ENCODE assay signal across 25 cellular contexts in the genomic region with DNA sequence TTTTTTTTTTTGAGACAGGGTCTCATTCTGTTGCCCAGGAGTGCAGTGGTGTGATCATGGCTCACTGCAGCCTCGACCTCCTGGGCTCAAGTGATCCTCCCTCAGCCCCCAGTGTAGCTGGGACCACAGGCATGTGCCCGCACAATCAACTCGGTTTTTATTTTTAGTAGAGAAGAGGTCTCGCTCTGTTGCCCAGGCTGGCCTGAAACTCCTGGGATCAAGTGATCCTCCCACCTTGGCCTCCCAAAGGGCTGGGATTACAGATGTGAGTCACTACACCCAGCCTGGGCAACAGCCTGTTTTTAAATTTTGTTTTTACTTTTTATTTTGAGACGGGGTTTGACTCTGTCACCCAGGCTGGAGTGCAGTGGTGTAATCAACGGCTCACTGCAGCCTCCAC. TPM values are rescaled to one million over a fixed set of nuclear protein-coding genes. Genes with fewer than 3 reads are reported as not detected.
A peak's percentile ranks its signal among the peaks of the same experiment; 100 is the strongest.
DNase-seq lines count a peak whose midpoint lies in the region; ATAC-seq and TF ChIP-seq lines count a peak whose summit lies in the region.
"Had no signal": no experiment of that assay in that cellular context is flagged by ENCODE, and none has a peak within 500 bp of the region (broad histone marks: within the 10 kb centered on the region; RNA-seq: fewer than 3 reads in every experiment).

No MANE protein-coding gene starts in this region.

- no peak overlapping the region for H3K9ac ChIP-seq in SK-N-SH

- H3K4me1 ChIP-seq in SK-N-SH (ENCODE audit: control insufficient read depth in 1 of 2, insufficient read depth in 2 of 2, low read depth in 1 of 2, low read length in 1 of 2), result peaks cover 6 to 23% of the 10 kb centered on the region in 2 experiments; a peak in 1 of 4 replicates

- no TSS peak for BruUV-seq in Calu3 (replicated peaks; lab: Mats Ljungman, UMichigan)

- TF ChIP-seq CTCF in SK-N-SH (IDR thresholded peaks at IDR 0.05), result no peak
- TF ChIP-seq CTCF in Calu3 (IDR thresholded peaks at IDR 0.05; ENCODE audit: unreplicated experiment), result no peak

- peaks cover 5 to 10% of the 10 kb centered on the region in 2 experiments for H3K36me3 ChIP-seq in SK-N-SH (replicated peaks in 1 of 2; ENCODE audit: control insufficient read depth in 1 of 2, insufficient read depth in 2 of 2, low read length in 1 of 2)
- H3K36me3 ChIP-seq: gastroesophageal sphincter, neutrophil had no signal

- H3K9me3 ChIP-seq in SK-N-SH, result no peaks in the 10 kb centered on the region
- H3K9me3 ChIP-seq: gastroesophageal sphincter, neutrophil had no signal

- H3K9me2 ChIP-seq in SK-N-SH, result no peaks in the 10 kb centered on the region

- H3K27me3 Mint-ChIP-seq in activated naive CD4-positive, alpha-beta T cell treated with anti-CD3 and anti-CD28 coated beads for 36 hours (ENCODE audit: low read depth), result no peaks in the 10 kb centered on the region
- no peaks in the 10 kb centered on the region for H3K27me3 Mint-ChIP-seq in Calu3 (ENCODE audit: unreplicated experiment)

- H4K20me1 ChIP-seq in SK-N-SH (ENCODE audit: insufficient read depth), result peaks cover 20% of the 10 kb centered on the region

- no peak overlapping the region for H2AFZ ChIP-seq in SK-N-SH (ENCODE audit: low read depth)

- peaks cover 37% of the 10 kb centered on the region for H3F3A ChIP-seq in SK-N-SH (replicated peaks; ENCODE audit: insufficient read depth)

- ATAC-seq in activated naive CD4-positive, alpha-beta T cell treated with anti-CD3 and anti-CD28 coated beads, Interleukin-2, amount 50 U/mL, for 72 hours, result no peak
- ATAC-seq: esophagus mucosa, gastroesophageal sphincter, K562, left colon had no signal

- H3K4me2 ChIP-seq in SK-N-SH, result no peak overlapping the region

- H3K4me3 Mint-ChIP-seq in activated naive CD4-positive, alpha-beta T cell treated with anti-CD3 and anti-CD28 coated beads for 36 hours, result no peak overlapping the region
- no peak overlapping the region for H3K4me3 Mint-ChIP-seq in Calu3 (ENCODE audit: low read depth, unreplicated experiment)

- H3K4me1 Mint-ChIP-seq in activated naive CD4-positive, alpha-beta T cell treated with anti-CD3 and anti-CD28 coated beads for 36 hours (ENCODE audit: low read depth), result peaks cover 22% of the 10 kb centered on the region
- peaks cover 15% of the 10 kb centered on the region for H3K4me1 Mint-ChIP-seq in Calu3 (ENCODE audit: low read depth, unreplicated experiment)

- in situ Hi-C loops in SK-MEL-5 (cut with HindIII; ENCODE audit: low pct_unique_long_range_greater_than_20kb, low sequenced_read_pairs), result no loop called here

- H3K4me3 ChIP-seq in SK-N-SH (ENCODE audit: low read depth in 2 of 2, low read length in 1 of 2), result no peak overlapping the region
- H3K4me3 ChIP-seq: gastroesophageal sphincter, K562 had no signal

- DNase-seq in activated naive CD4-positive, alpha-beta T cell treated with anti-CD3 and anti-CD28 coated beads, Interleukin-2, amount 50 U/mL, for 72 hours (ENCODE audit: low spot score in 2 of 2), result no peak
- DNase-seq in activated naive CD4-positive, alpha-beta T cell treated with anti-CD3 and anti-CD28 coated beads for 36 hours, result no peak
- DNase-seq in SK-MEL-5 (ENCODE audit: low read depth, low spot score) (peak; percentile 34), fibroblast of peridontal ligament (ENCODE audit: extremely low read depth) (peak; percentile 14), SK-N-SH (no peak), Calu3 (no peak), NCI-H1417 treated with DMSO at 0.1 percent for 48 hours (lab: John Stamatoyannopoulos, UW) (no peak)
- no peak for DNase-seq in activated T-cell treated with anti-CD3 and anti-CD28 coated beads, Interleukin-2, amount 50 U/mL, for 48 hours
- DNase-seq: activated CD4-positive, alpha-beta T cell treated with anti-CD3 and anti-CD28 coated beads, Interleukin-2, amount 50 U/mL, for 4 hours; amygdala; CD8-positive, alpha-beta memory T cell; central memory CD4-positive, alpha-beta T cell; DMS79; effector CD4-positive, alpha-beta T cell; left colon; midbrain; NCI-H2081; NCI-H510A; retina; substantia nigra had no signal

- TF ChIP-seq EP300 in SK-N-SH (IDR thresholded peaks at IDR 0.05; ENCODE audit: borderline replicate concordance in 1 of 2, low read depth in 1 of 2, low read length in 1 of 2), result no peak

- POLR2A ChIA-PET in SK-N-SH (lab: Yijun Ruan, JAX), result no interaction called here

- no peaks in the 10 kb centered on the region for H3K9me3 Mint-ChIP-seq in activated naive CD4-positive, alpha-beta T cell treated with anti-CD3 and anti-CD28 coated beads, Interleukin-2, amount 50 U/mL, for 72 hours
- no peaks in the 10 kb centered on the region for H3K9me3 Mint-ChIP-seq in activated naive CD4-positive, alpha-beta T cell treated with anti-CD3 and anti-CD28 coated beads for 36 hours
- H3K9me3 Mint-ChIP-seq in Calu3 (ENCODE audit: low read depth, unreplicated experiment), result no peaks in the 10 kb centered on the region
- H3K9me3 Mint-ChIP-seq: CD8-positive, alpha-beta memory T cell had no signal

- H3K36me3 Mint-ChIP-seq in activated naive CD4-positive, alpha-beta T cell treated with anti-CD3 and anti-CD28 coated beads, Interleukin-2, amount 50 U/mL, for 72 hours, result peaks cover 0 to 20% of the 10 kb centered on the region in 2 donors
- H3K36me3 Mint-ChIP-seq in activated naive CD4-positive, alpha-beta T cell treated with anti-CD3 and anti-CD28 coated beads for 36 hours (ENCODE audit: low read depth), result peaks cover 23% of the 10 kb centered on the region
- H3K36me3 Mint-ChIP-seq in Calu3 (ENCODE audit: insufficient read depth, unreplicated experiment), result peaks cover 29% of the 10 kb centered on the region
- H3K36me3 Mint-ChIP-seq: CD8-positive, alpha-beta memory T cell had no signal

- CTCF ChIA-PET in activated naive CD4-positive, alpha-beta T cell treated with anti-CD3 and anti-CD28 coated beads for 36 hours (lab: Charles Lee), result interaction anchor here (0.7 kb wide), 1 partner anchor 157 kb away, joined by 3 read pairs; no protein-coding TSS in a partner anchor
- CTCF ChIA-PET in SK-N-SH (lab: Yijun Ruan, JAX) (interaction anchor here (1.7 to 6.1 kb wide), 2 partner anchors 62 to 73 kb away, joined by 3 to 62 read pairs; no protein-coding TSS in a partner anchor), Calu3 (lab: Charles Lee) (no interaction called here)

- no peaks in the 10 kb centered on the region for H3K27me3 ChIP-seq in SK-N-SH (ENCODE audit: insufficient read depth)
- H3K27me3 ChIP-seq: gastroesophageal sphincter, neutrophil had no signal

- H3K79me2 ChIP-seq in SK-N-SH (ENCODE audit: insufficient read depth), result peaks cover 30% of the 10 kb centered on the region

- 87% methylated on average over 6 of the region's 6 CpGs for WGBS in SK-N-SH (ENCODE audit: low lambda C conversion rate)

- intact Hi-C loops in activated naive CD4-positive, alpha-beta T cell treated with anti-CD3 and anti-CD28 coated beads for 36 hours (cut with micrococcal nuclease), result no loop called here
- intact Hi-C loops in Calu3 (cut with micrococcal nuclease; ENCODE audit: unreplicated experiment), result no loop called here

- peak overlapping the region; percentile 59 to 74 for H3K27ac Mint-ChIP-seq in activated naive CD4-positive, alpha-beta T cell treated with anti-CD3 and anti-CD28 coated beads, Interleukin-2, amount 50 U/mL, for 72 hours
- no peak overlapping the region for H3K27ac Mint-ChIP-seq in activated naive CD4-positive, alpha-beta T cell treated with anti-CD3 and anti-CD28 coated beads for 36 hours
- no peak overlapping the region for H3K27ac Mint-ChIP-seq in Calu3 (ENCODE audit: unreplicated experiment)

- H3K27ac ChIP-seq in SK-N-SH (ENCODE audit: low read depth in 2 of 2, low read length in 1 of 2), result peak overlapping the region in 1 of 2 experiments; percentile 20; a peak in 1 of 4 replicates
- H3K27ac ChIP-seq: gastroesophageal sphincter, neutrophil, VCaP had no signal

- no peak for TF ChIP-seq RAD21 in SK-N-SH (IDR thresholded peaks at IDR 0.05; ENCODE audit: low read length)

TF ChIP-seq in SK-N-SH, 30 proteins besides CTCF, POLR2A, EP300 and RAD21 (continues in another document):
- TF ChIP-seq FOXJ3 (CRISPR knock-in tag; IDR thresholded peaks at IDR 0.05) (no peak), TAF1 (IDR thresholded peaks at IDR 0.05; ENCODE audit: borderline replicate concordance, low read depth, low read length) (no peak), ELF1 (IDR thresholded peaks at IDR 0.05) (no peak), EZH2phosphoT487 (IDR thresholded peaks at IDR 0.05; ENCODE audit: borderline replicate concordance, low read depth) (no peak), POLR2AphosphoS5 (IDR thresholded peaks at IDR 0.05; ENCODE audit: low read depth, low read length) (no peak)
- TF ChIP-seq, protein P1, sequence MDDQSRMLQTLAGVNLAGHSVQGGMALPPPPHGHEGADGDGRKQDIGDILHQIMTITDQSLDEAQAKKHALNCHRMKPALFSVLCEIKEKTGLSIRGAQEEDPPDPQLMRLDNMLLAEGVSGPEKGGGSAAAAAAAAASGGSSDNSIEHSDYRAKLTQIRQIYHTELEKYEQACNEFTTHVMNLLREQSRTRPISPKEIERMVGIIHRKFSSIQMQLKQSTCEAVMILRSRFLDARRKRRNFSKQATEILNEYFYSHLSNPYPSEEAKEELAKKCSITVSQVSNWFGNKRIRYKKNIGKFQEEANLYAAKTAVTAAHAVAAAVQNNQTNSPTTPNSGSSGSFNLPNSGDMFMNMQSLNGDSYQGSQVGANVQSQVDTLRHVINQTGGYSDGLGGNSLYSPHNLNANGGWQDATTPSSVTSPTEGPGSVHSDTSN (IDR thresholded peaks at IDR 0.05), result no peak

RNA-seq across cellular contexts. Expression of gene KDM4B, which starts 2.3 kb away (rescaled TPM):
- 10 to 100 TPM; 21.0 to 44.8 TPM for total RNA-seq in activated naive CD4-positive, alpha-beta T cell treated with anti-CD3 and anti-CD28 coated beads, Interleukin-2, amount 50 U/mL, for 72 hours
- 10 to 100 TPM; 10.5 to 12.7 TPM for total RNA-seq in activated naive CD4-positive, alpha-beta T cell treated with anti-CD3 and anti-CD28 coated beads for 36 hours
- total RNA-seq in SK-MEL-5 (2014; rRNA removed; shearing (Covaris generic)), result 3.6 and 6.0 TPM in 2 replicates
- polyA plus RNA-seq in SK-MEL-5 (2015; cell fraction: cytosol; rRNA removed), result 9.8 and 12.8 TPM in 2 replicates
- polyA plus RNA-seq in SK-MEL-5 (2015; cell fraction: nucleus; rRNA removed), result 10.0 and 14.7 TPM in 2 replicates
- 10.0 and 12.2 TPM in 2 replicates for polyA plus RNA-seq in SK-N-SH (2012; rRNA removed)
- polyA plus RNA-seq in SK-N-SH (2012; cell fraction: cytosol; rRNA removed), result 4.2 and 6.7 TPM in 2 replicates
- polyA plus RNA-seq in SK-N-SH (2012; cell fraction: nucleus; rRNA removed), result 32.4 and 32.9 TPM in 2 replicates
- 13.9 and 15.2 TPM in 2 replicates for total RNA-seq in Calu3 (2022)

RNA-seq across cellular contexts. Expression of gene UHRF1, which starts 57.3 kb away (rescaled TPM):
- 100 to 1,000 TPM in 1 of 2 donors, 10 to 100 TPM in 1; 79.5 to 157 TPM for total RNA-seq in activated naive CD4-positive, alpha-beta T cell treated with anti-CD3 and anti-CD28 coated beads, Interleukin-2, amount 50 U/mL, for 72 hours
- total RNA-seq in activated naive CD4-positive, alpha-beta T cell treated with anti-CD3 and anti-CD28 coated beads for 36 hours, result 100 to 1,000 TPM; 129 TPM
- 5.3 and 5.7 TPM in 2 replicates for total RNA-seq in SK-MEL-5 (2014; rRNA removed; shearing (Covaris generic))
- polyA plus RNA-seq in SK-MEL-5 (2015; cell fraction: cytosol; rRNA removed), result 17.3 and 17.6 TPM in 2 replicates
- polyA plus RNA-seq in SK-MEL-5 (2015; cell fraction: nucleus; rRNA removed), result 18.1 and 21.5 TPM in 2 replicates
- polyA plus RNA-seq in SK-N-SH (2012; rRNA removed), result 23.9 and 43.4 TPM in 2 replicates
- polyA plus RNA-seq in SK-N-SH (2012; cell fraction: cytosol; rRNA removed), result 22.9 and 34.0 TPM in 2 replicates
- polyA plus RNA-seq in SK-N-SH (2012; cell fraction: nucleus; rRNA removed), result 57.4 and 61.6 TPM in 2 replicates
- total RNA-seq in Calu3 (2022), result 41.0 and 45.2 TPM in 2 replicates

Comparison
In these comparisons a context has a peak if more than half of its experiments do, and no peak if none do; other contexts are left out.
1. H3K27ac Mint-ChIP-seq: peak in activated naive CD4-positive, alpha-beta T cell treated with anti-CD3 and anti-CD28 coated beads, Interleukin-2, amount 50 U/mL, for 72 hours (2 of 2); none in activated naive CD4-positive, alpha-beta T cell treated with anti-CD3 and anti-CD28 coated beads for 36 hours (single experiment) and Calu3 (single experiment).
2. DNase-seq: peak in SK-MEL-5 (single experiment) and fibroblast of peridontal ligament (single experiment); none in activated naive CD4-positive, alpha-beta T cell treated with anti-CD3 and anti-CD28 coated beads, Interleukin-2, amount 50 U/mL, for 72 hours (0 of 2), activated naive CD4-positive, alpha-beta T cell treated with anti-CD3 and anti-CD28 coated beads for 36 hours (single experiment), SK-N-SH (single experiment), activated T-cell treated with anti-CD3 and anti-CD28 coated beads, Interleukin-2, amount 50 U/mL, for 48 hours (0 of 2), Calu3 (single experiment) and NCI-H1417 treated with DMSO at 0.1 percent for 48 hours (single experiment).